Comparison of ENCODE assay signal across 8 cellular contexts in genomic region chr5:115328617-115329274, GRCh38. TPM values are rescaled to one million over a fixed set of nuclear protein-coding genes. Genes with fewer than 3 reads are reported as not detected.
A peak's percentile ranks its signal among the peaks of the same experiment; 100 is the strongest.
DNase-seq lines count a peak whose midpoint lies in the region; ATAC-seq, FAIRE-seq and TF ChIP-seq lines count a peak whose summit lies in the region.
"Not testable (repeated sequence)": the region's sequence is repeated elsewhere in the genome, so short reads cannot be mapped to it uniquely, and the experiment has no call there.

No MANE protein-coding gene starts in this region.

- DNase-seq in GM12891 (ENCODE audit: insufficient read length, low spot score), result not testable (repeated sequence)
- DNase-seq in NCI-H1048 (lab: John Stamatoyannopoulos, UW) (peak; percentile 63), transverse colon (peak; percentile 25)

- peaks cover 28% of the 10 kb centered on the region for H3K4me1 Mint-ChIP-seq in brain

- in situ Hi-C loops in transverse colon (cut with MboI; ENCODE audit: low pct_ligation_motif_present in 1 of 4, low pct_unique_long_range_greater_than_20kb in 1 of 4, low sequenced_read_pairs in 3 of 4), result not testable (repeated sequence)

- not testable (repeated sequence) for H3K9ac ChIP-seq in OCI-LY3 (ENCODE audit: low read length)

- not testable (repeated sequence) for TF ChIP-seq EP300 in transverse colon (IDR thresholded peaks at IDR 0.05; ENCODE audit: low read depth)

- H3K9me3 Mint-ChIP-seq in brain, result not testable (repeated sequence)

- FAIRE-seq in GM12891 (lab: Jason Lieb, UNC), result peak; percentile 55

- not testable (repeated sequence) for H3K79me2 ChIP-seq in OCI-LY3 (ENCODE audit: low read length)

- peak overlapping the region; percentile 44 to 78 (median 72) for H3K27ac Mint-ChIP-seq in brain

- H3K4me3 ChIP-seq in OCI-LY3 (ENCODE audit: low read length); transverse colon: not testable (repeated sequence)
- 0 out of 2 replicates have a peak overlapping the region, but pooled peaks have one; percentile 9 for H3K4me3 ChIP-seq in iPS-18c (ENCODE audit: insufficient read depth, low read depth, low read length)

- H3K4me3 Mint-ChIP-seq in brain, result peak overlapping the region in 1 of 5 experiments; percentile 49

- H3K4me1 ChIP-seq in OCI-LY3 (ENCODE audit: low read length) (peaks cover 51% of the 10 kb centered on the region), transverse colon (peaks cover 0 to 12% (median 0%) of the 10 kb centered on the region in 4 donors)

- not testable (repeated sequence) for H3K9me3 ChIP-seq in OCI-LY3 (ENCODE audit: insufficient read depth, low read length); iPS-18c (ENCODE audit: control insufficient read depth, insufficient read depth, low read length); transverse colon

- H3K36me3 Mint-ChIP-seq in brain, result not testable (repeated sequence)

- H4K20me1 ChIP-seq in OCI-LY3 (ENCODE audit: insufficient read depth, low read length), result not testable (repeated sequence)

- 28 to 41% methylated on average over 2 to 6 of the region's 6 CpGs for WGBS in transverse colon (ENCODE audit: low coverage in 1 of 2), 2 donors

- not testable (repeated sequence) for H3K36me3 ChIP-seq in OCI-LY3 (replicated peaks; ENCODE audit: low read depth, low read length); transverse colon

- not testable (repeated sequence) for H3K27me3 ChIP-seq in OCI-LY3 (ENCODE audit: low read depth, low read length); transverse colon

- intact Hi-C loops in transverse colon (cut with DNase I; ENCODE audit: low total_unique reads), result not testable (repeated sequence)

- peak; percentile 56 for ATAC-seq in GM19467 (IDR thresholded peaks at IDR 0.05; ENCODE audit: unreplicated experiment)
- ATAC-seq in HG03025 (IDR thresholded peaks at IDR 0.05; ENCODE audit: low FRiP score, unreplicated experiment), result peak; percentile 76

- peak overlapping the region; percentile 99; the same call in 1 of the 2 replicates for H3K27ac ChIP-seq in OCI-LY3 (ENCODE audit: low read length)
- H3K27ac ChIP-seq in transverse colon, result not testable (repeated sequence)

- peak overlapping the region; percentile 19; the same call in 1 of the 2 replicates for H3K4me2 ChIP-seq in OCI-LY3 (ENCODE audit: low read length)

- not testable (repeated sequence) for H3K27me3 Mint-ChIP-seq in brain

- TF ChIP-seq POLR2A in GM12891 (IDR thresholded peaks at IDR 0.05; ENCODE audit: low read depth, low read length); transverse colon (IDR thresholded peaks at IDR 0.05): not testable (repeated sequence)

- not testable (repeated sequence) for H2AFZ ChIP-seq in OCI-LY3 (ENCODE audit: low read depth, low read length)

- TF ChIP-seq CTCF in OCI-LY3 (IDR thresholded peaks at IDR 0.05; ENCODE audit: low read depth, low read length); brain (conservative IDR thresholded peaks at IDR 0.05); transverse colon (IDR thresholded peaks at IDR 0.05): not testable (repeated sequence)

TF ChIP-seq in GM12891, 5 proteins besides CTCF, POLR2A, EP300 and RAD21:
- TF ChIP-seq POU2F2 (IDR thresholded peaks at IDR 0.05; ENCODE audit: low read depth, low read length), result peak; percentile 87

RNA-seq across cellular contexts. Expression of gene CCDC112, which starts 32.3 kb away (rescaled TPM):
- 2.8 TPM for polyA plus RNA-seq in GM12891 (2012; ENCODE audit: low read depth, missing spikeins)
- polyA plus RNA-seq in brain (ENCODE audit: insufficient read depth, low read depth, low replicate concordance), result 6.5 TPM
- total RNA-seq in transverse colon, result 10 to 100 TPM; 15.7 to 22.4 (median 20.5) TPM
